Comparison of ENCODE assay signal across 8 cellular contexts in genomic region chr11:69683764-69684333, GRCh38. TPM values are rescaled to one million over a fixed set of nuclear protein-coding genes. Genes with fewer than 3 reads are reported as not detected.
DNase-seq lines count a peak whose midpoint lies in the region; ATAC-seq and TF ChIP-seq lines count a peak whose summit lies in the region.

No MANE protein-coding gene starts in this region.

- H3K9ac ChIP-seq in DND-41 (ENCODE audit: low read depth, low read length), result no peak overlapping the region

- H3K4me1 Mint-ChIP-seq in mesothelial cell of epicardium, result peaks cover 6% of the 10 kb centered on the region
- H3K4me1 Mint-ChIP-seq in CD4-positive, alpha-beta T cell (ENCODE audit: low read depth), result peaks cover 5% of the 10 kb centered on the region
- H3K4me1 Mint-ChIP-seq in CD8-positive, alpha-beta T cell (ENCODE audit: low read depth), result peaks cover 2% of the 10 kb centered on the region

- H3K36me3 Mint-ChIP-seq in mesothelial cell of epicardium, result no peaks in the 10 kb centered on the region
- no peaks in the 10 kb centered on the region for H3K36me3 Mint-ChIP-seq in CD4-positive, alpha-beta T cell (ENCODE audit: low read depth)
- H3K36me3 Mint-ChIP-seq in CD8-positive, alpha-beta T cell, result no peaks in the 10 kb centered on the region

- H3K36me3 ChIP-seq in DND-41 (ENCODE audit: insufficient read depth, low read length) (no peaks in the 10 kb centered on the region), body of pancreas (replicated peaks in 1 of 2; ENCODE audit: insufficient read depth in 1 of 2, low read depth in 2 of 2) (no peaks in the 10 kb centered on the region)
- no peaks in the 10 kb centered on the region for H3K36me3 ChIP-seq in CD8-positive, alpha-beta T cell (ENCODE audit: insufficient read depth, low read length)

- TF ChIP-seq RAD21 in Ishikawa (IDR thresholded peaks at IDR 0.05; ENCODE audit: low read depth), result peak; percentile 87

- H3K79me2 ChIP-seq in DND-41 (ENCODE audit: insufficient read depth, low read length), result no peaks in the 10 kb centered on the region

- H3K4me3 Mint-ChIP-seq in mesothelial cell of epicardium, result no peak overlapping the region
- no peak overlapping the region for H3K4me3 Mint-ChIP-seq in CD4-positive, alpha-beta T cell
- no peak overlapping the region for H3K4me3 Mint-ChIP-seq in CD8-positive, alpha-beta T cell

- POLR2A ChIA-PET in CD4-positive, alpha-beta T cell (lab: Charles Lee), result no interaction called here
- POLR2A ChIA-PET in CD8-positive, alpha-beta T cell (lab: Charles Lee), result no interaction called here

- H3K9me3 Mint-ChIP-seq in mesothelial cell of epicardium, result no peaks in the 10 kb centered on the region
- H3K9me3 Mint-ChIP-seq in CD4-positive, alpha-beta T cell, result no peaks in the 10 kb centered on the region
- no peaks in the 10 kb centered on the region for H3K9me3 Mint-ChIP-seq in CD8-positive, alpha-beta T cell

- no peak overlapping the region for H3K4me3 ChIP-seq in DND-41 (ENCODE audit: low read depth in 1 of 2, low read length in 2 of 2)
- H3K4me3 ChIP-seq in body of pancreas, result no peak overlapping the region
- no peak overlapping the region for H3K4me3 ChIP-seq in CD8-positive, alpha-beta T cell (ENCODE audit: low read depth, low read length)

- H3K9me3 ChIP-seq in DND-41 (ENCODE audit: insufficient read depth, low read length, severe bottlenecking) (no peaks in the 10 kb centered on the region), body of pancreas (no peaks in the 10 kb centered on the region)
- no peaks in the 10 kb centered on the region for H3K9me3 ChIP-seq in CD4-positive, alpha-beta T cell (ENCODE audit: control insufficient read depth, low read length)
- no peaks in the 10 kb centered on the region for H3K9me3 ChIP-seq in CD8-positive, alpha-beta T cell (ENCODE audit: low read length)

- H3K4me1 ChIP-seq in DND-41 (ENCODE audit: insufficient read depth, low read length), result peaks cover 8% of the 10 kb centered on the region
- H3K4me1 ChIP-seq in body of pancreas, result peaks cover 13% of the 10 kb centered on the region
- H3K4me1 ChIP-seq in CD8-positive, alpha-beta T cell (ENCODE audit: insufficient read depth, low read length), result no peaks in the 10 kb centered on the region

- intact Hi-C loops in body of pancreas (cut with DNase I), result loop anchor here (5.0 kb wide), 1 partner anchor 203 kb away; no protein-coding TSS in a partner anchor
- intact Hi-C loops in CD4-positive, alpha-beta T cell (cut with DNase I, micrococcal nuclease), result no loop called here
- intact Hi-C loops in CD8-positive, alpha-beta T cell (cut with DNase I, micrococcal nuclease), result loop anchor here in 1 of 2 experiments (2.0 to 10.0 kb wide), 2 partner anchors 513 to 1071 kb away; no protein-coding TSS in a partner anchor

- no peak overlapping the region for H2AFZ ChIP-seq in DND-41 (ENCODE audit: low read depth, low read length)

- TF ChIP-seq EP300 in Ishikawa (IDR thresholded peaks at IDR 0.05; ENCODE audit: borderline replicate concordance), result no peak

- no peak for DNase-seq in DND-41
- DNase-seq in body of pancreas, result peak in 2 of 4 donors; percentile 18 to 49
- no peak for DNase-seq in mesothelial cell of epicardium (ENCODE audit: low spot score in 2 of 2, unreplicated experiment in 2 of 2)
- no peak for DNase-seq in CD4-positive, alpha-beta T cell
- DNase-seq in CD8-positive, alpha-beta T cell, result no peak
- DNase-seq in NCI-H1092 treated with DMSO at 0.1 percent for 48 hours (lab: John Stamatoyannopoulos, UW), result no peak

- peaks cover 3% of the 10 kb centered on the region for H3K27me3 Mint-ChIP-seq in mesothelial cell of epicardium (ENCODE audit: low read depth)
- H3K27me3 Mint-ChIP-seq in CD4-positive, alpha-beta T cell, result peaks cover 20% of the 10 kb centered on the region
- H3K27me3 Mint-ChIP-seq in CD8-positive, alpha-beta T cell (ENCODE audit: low read depth), result peaks cover 11% of the 10 kb centered on the region

- no peak for TF ChIP-seq POLR2A in body of pancreas (IDR thresholded peaks at IDR 0.05)

- no peak overlapping the region for H3K4me2 ChIP-seq in DND-41 (ENCODE audit: insufficient read depth, low read length)

- CTCF ChIA-PET in CD4-positive, alpha-beta T cell (lab: Charles Lee), result no interaction called here
- CTCF ChIA-PET in CD8-positive, alpha-beta T cell (lab: Charles Lee), result interaction anchor here (0.8 to 2.0 kb wide), 4 partner anchors 13 to 583 kb away, joined by 3 to 8 read pairs (median 4); no protein-coding TSS in a partner anchor

- 30 to 41% methylated on average over 1 to 9 of the region's 9 CpGs for WGBS in body of pancreas, 2 donors

- TF ChIP-seq CTCF in DND-41 (IDR thresholded peaks at IDR 0.05; ENCODE audit: borderline replicate concordance, extremely low read depth, low read length, poor library complexity, severe bottlenecking), result peak; percentile 49
- TF ChIP-seq CTCF in body of pancreas (IDR thresholded peaks at IDR 0.05), result peak in 6 of 7 experiments; percentile 28 to 47 (median 44)
- TF ChIP-seq CTCF in mesothelial cell of epicardium (IDR thresholded peaks at IDR 0.05; ENCODE audit: unreplicated experiment), result peak; percentile 20
- no peak for TF ChIP-seq CTCF in CD4-positive, alpha-beta T cell (IDR thresholded peaks at IDR 0.05)
- TF ChIP-seq CTCF in CD8-positive, alpha-beta T cell (IDR thresholded peaks at IDR 0.05), result no peak

- no peak overlapping the region for H3K27ac Mint-ChIP-seq in mesothelial cell of epicardium
- H3K27ac Mint-ChIP-seq in CD4-positive, alpha-beta T cell, result no peak overlapping the region
- H3K27ac Mint-ChIP-seq in CD8-positive, alpha-beta T cell, result no peak overlapping the region

- no peak overlapping the region for H3K27ac ChIP-seq in DND-41 (ENCODE audit: low read length)
- no peak overlapping the region for H3K27ac ChIP-seq in body of pancreas
- H3K27ac ChIP-seq in CD4-positive, alpha-beta T cell (ENCODE audit: low read depth, low read length), result no peak overlapping the region
- H3K27ac ChIP-seq in CD8-positive, alpha-beta T cell (ENCODE audit: low read depth, low read length), result no peak overlapping the region

- H4K20me1 ChIP-seq in DND-41 (ENCODE audit: insufficient read depth, low read length), result no peaks in the 10 kb centered on the region

- H3K27me3 ChIP-seq in DND-41 (ENCODE audit: insufficient read depth, low read length, poor library complexity) (peaks cover 10% of the 10 kb centered on the region), body of pancreas (no peaks in the 10 kb centered on the region)
- H3K27me3 ChIP-seq in CD4-positive, alpha-beta T cell (ENCODE audit: control insufficient read depth, insufficient read depth, low read length), result peaks cover 14% of the 10 kb centered on the region
- no peaks in the 10 kb centered on the region for H3K27me3 ChIP-seq in CD8-positive, alpha-beta T cell (ENCODE audit: insufficient read depth, low read length)

- ATAC-seq in DND-41 (ENCODE audit: insufficient read depth, low read depth), result no peak
- peak; percentile 27 for ATAC-seq in body of pancreas
- ATAC-seq in HG03139 (IDR thresholded peaks at IDR 0.05; ENCODE audit: unreplicated experiment), result no peak
- no peak for ATAC-seq in CD4-positive, alpha-beta T cell (ENCODE audit: poor library complexity)
- no peak for ATAC-seq in CD8-positive, alpha-beta T cell

TF ChIP-seq in Ishikawa, 13 proteins besides CTCF, POLR2A, EP300 and RAD21:
- TF ChIP-seq NFIC (IDR thresholded peaks at IDR 0.05) (no peak), CEBPB (IDR thresholded peaks at IDR 0.05) (no peak), TCF12 (IDR thresholded peaks at IDR 0.05; ENCODE audit: low read depth) (no peak), EGR1 (IDR thresholded peaks at IDR 0.05) (no peak), CREB1 (IDR thresholded peaks at IDR 0.05; ENCODE audit: low read depth) (no peak)
TF ChIP-seq in Ishikawa: peak in this region for 0.

RNA-seq across cellular contexts. Expression of gene LTO1, which starts 8.7 kb away (rescaled TPM):
- total RNA-seq in body of pancreas (10 to 100 TPM; 13.0 to 26.7 TPM), mesothelial cell of epicardium (30.0 to 35.8 TPM (median 31.6 TPM) in 3 replicates)
- 10 to 100 TPM; 33.5 to 35.5 TPM for total RNA-seq in CD4-positive, alpha-beta T cell
- total RNA-seq in CD8-positive, alpha-beta T cell, result 10 to 100 TPM; 28.3 to 29.1 TPM

RNA-seq across cellular contexts. Expression of gene FGF19, which starts 20.0 kb away (rescaled TPM):
- total RNA-seq in body of pancreas (not detected), mesothelial cell of epicardium (not detected in 3 replicates)
- total RNA-seq in CD4-positive, alpha-beta T cell, result not detected
- total RNA-seq in CD8-positive, alpha-beta T cell, result not detected

RNA-seq across cellular contexts. Expression of gene CCND1, which starts 42.9 kb away (rescaled TPM):
- 100 to 1,000 TPM in 1 of 2 donors, 10 to 100 TPM in 1; 90.3 to 201 TPM for total RNA-seq in body of pancreas
- 215 to 224 TPM (median 217 TPM) in 3 replicates for total RNA-seq in mesothelial cell of epicardium
- 1 to 10 TPM; 1.7 to 2.4 TPM for total RNA-seq in CD4-positive, alpha-beta T cell
- 1 to 10 TPM; 6.6 to 7.1 TPM for total RNA-seq in CD8-positive, alpha-beta T cell

Comparison
In these comparisons a context has a peak if more than half of its experiments do, and no peak if none do; other contexts are left out.
1. CTCF ChIP-seq: peak in DND-41 (single experiment), body of pancreas (6 of 7) and mesothelial cell of epicardium (single experiment); none in CD4-positive, alpha-beta T cell (single experiment) and CD8-positive, alpha-beta T cell (single experiment).
2. RNA of gene CCND1, which starts 42.9 kb away (total RNA-seq): 215 to 224 TPM in mesothelial cell of epicardium and 90.3 to 201 TPM in body of pancreas; 6.6 to 7.1 TPM in CD8-positive, alpha-beta T cell and 1.7 to 2.4 TPM in CD4-positive, alpha-beta T cell; every median in the first group is over 10 times any median in the second.